In genomic region chrX:30570505-30570904, GRCh38 we compare ENCODE assay signal across 8 cellular contexts. TPM values are rescaled to one million over a fixed set of nuclear protein-coding genes. Genes with fewer than 3 reads are reported as not detected.
DNase-seq lines count a peak whose midpoint lies in the region; ATAC-seq, FAIRE-seq and TF ChIP-seq lines count a peak whose summit lies in the region.

No MANE protein-coding gene starts in this region.

- no peaks in the 10 kb centered on the region for H3K4me1 ChIP-seq in foreskin keratinocyte

- H3K36me3 Mint-ChIP-seq in activated CD8-positive, alpha-beta T cell treated with anti-CD3 and anti-CD28 coated beads for 36 hours (ENCODE audit: low read depth), result peaks cover 7% of the 10 kb centered on the region
- H3K36me3 Mint-ChIP-seq in activated CD8-positive, alpha-beta T cell treated with anti-CD3 and anti-CD28 coated beads, Interleukin-2, amount 10 ng/mL, durations not matched to agents 7 days and 5 days (ENCODE audit: low read depth), result peaks cover 12% of the 10 kb centered on the region
- no peaks in the 10 kb centered on the region for H3K36me3 Mint-ChIP-seq in type B pancreatic cell
- peaks cover 18% of the 10 kb centered on the region for H3K36me3 Mint-ChIP-seq in activated naive CD4-positive, alpha-beta T cell treated with anti-CD3 and anti-CD28 coated beads, Interleukin-2, amount 10 ng/mL, durations not matched to agents 7 days and 5 days

- peak; percentile 85 for FAIRE-seq in RCC 7860 (lab: Jason Lieb, UNC)

- no peaks in the 10 kb centered on the region for H3K27me3 Mint-ChIP-seq in activated CD8-positive, alpha-beta T cell treated with anti-CD3 and anti-CD28 coated beads for 36 hours
- H3K27me3 Mint-ChIP-seq in activated CD8-positive, alpha-beta T cell treated with anti-CD3 and anti-CD28 coated beads, Interleukin-2, amount 10 ng/mL, durations not matched to agents 7 days and 5 days (ENCODE audit: low read depth), result no peaks in the 10 kb centered on the region
- no peaks in the 10 kb centered on the region for H3K27me3 Mint-ChIP-seq in type B pancreatic cell
- H3K27me3 Mint-ChIP-seq in activated naive CD4-positive, alpha-beta T cell treated with anti-CD3 and anti-CD28 coated beads, Interleukin-2, amount 10 ng/mL, durations not matched to agents 7 days and 5 days, result no peaks in the 10 kb centered on the region

- no peaks in the 10 kb centered on the region for H3K27me3 ChIP-seq in foreskin keratinocyte

- CTCF ChIA-PET in activated CD8-positive, alpha-beta T cell treated with anti-CD3 and anti-CD28 coated beads for 36 hours (lab: Charles Lee), result interaction anchor here (0.5 to 3.8 kb wide), 6 partner anchors 9 to 325 kb away, joined by 3 to 30 read pairs (median 4); no protein-coding TSS in a partner anchor
- CTCF ChIA-PET in activated CD8-positive, alpha-beta T cell treated with anti-CD3 and anti-CD28 coated beads, Interleukin-2, amount 10 ng/mL, durations not matched to agents 7 days and 5 days (lab: Charles Lee), result interaction anchor here (0.8 to 2.3 kb wide), 8 partner anchors 10 to 85 kb away, joined by 3 to 16 read pairs (median 4); no protein-coding TSS in a partner anchor
- CTCF ChIA-PET in activated naive CD4-positive, alpha-beta T cell treated with anti-CD3 and anti-CD28 coated beads, Interleukin-2, amount 10 ng/mL, durations not matched to agents 7 days and 5 days (lab: Charles Lee), result interaction anchor here (0.6 to 2.8 kb wide), 12 partner anchors 19 to 165 kb away, joined by 3 to 10 read pairs (median 3); no protein-coding TSS in a partner anchor

- no peak overlapping the region for H3K4me3 Mint-ChIP-seq in activated CD8-positive, alpha-beta T cell treated with anti-CD3 and anti-CD28 coated beads for 36 hours
- no peak overlapping the region for H3K4me3 Mint-ChIP-seq in activated CD8-positive, alpha-beta T cell treated with anti-CD3 and anti-CD28 coated beads, Interleukin-2, amount 10 ng/mL, durations not matched to agents 7 days and 5 days
- H3K4me3 Mint-ChIP-seq in type B pancreatic cell, result no peak overlapping the region
- no peak overlapping the region for H3K4me3 Mint-ChIP-seq in activated naive CD4-positive, alpha-beta T cell treated with anti-CD3 and anti-CD28 coated beads, Interleukin-2, amount 10 ng/mL, durations not matched to agents 7 days and 5 days

- intact Hi-C loops in activated CD8-positive, alpha-beta T cell treated with anti-CD3 and anti-CD28 coated beads for 36 hours (cut with micrococcal nuclease), result loop anchor here (5.0 to 10.0 kb wide), 2 partner anchors 84 to 142 kb away; partner anchors contain the start of gene GK

- POLR2A ChIA-PET in activated CD8-positive, alpha-beta T cell treated with anti-CD3 and anti-CD28 coated beads for 36 hours (lab: Charles Lee), result no interaction called here
- POLR2A ChIA-PET in activated CD8-positive, alpha-beta T cell treated with anti-CD3 and anti-CD28 coated beads, Interleukin-2, amount 10 ng/mL, durations not matched to agents 7 days and 5 days (lab: Charles Lee), result no interaction called here

- H3K4me1 Mint-ChIP-seq in activated CD8-positive, alpha-beta T cell treated with anti-CD3 and anti-CD28 coated beads for 36 hours (ENCODE audit: low read depth), result peaks cover 16% of the 10 kb centered on the region
- peaks cover 27% of the 10 kb centered on the region for H3K4me1 Mint-ChIP-seq in activated CD8-positive, alpha-beta T cell treated with anti-CD3 and anti-CD28 coated beads, Interleukin-2, amount 10 ng/mL, durations not matched to agents 7 days and 5 days (ENCODE audit: low read depth)
- H3K4me1 Mint-ChIP-seq in type B pancreatic cell (ENCODE audit: unreplicated experiment), result no peaks in the 10 kb centered on the region
- peaks cover 24% of the 10 kb centered on the region for H3K4me1 Mint-ChIP-seq in activated naive CD4-positive, alpha-beta T cell treated with anti-CD3 and anti-CD28 coated beads, Interleukin-2, amount 10 ng/mL, durations not matched to agents 7 days and 5 days

- no peak overlapping the region for H3K27ac Mint-ChIP-seq in activated CD8-positive, alpha-beta T cell treated with anti-CD3 and anti-CD28 coated beads for 36 hours
- H3K27ac Mint-ChIP-seq in activated CD8-positive, alpha-beta T cell treated with anti-CD3 and anti-CD28 coated beads, Interleukin-2, amount 10 ng/mL, durations not matched to agents 7 days and 5 days, result no peak overlapping the region
- no peak overlapping the region for H3K27ac Mint-ChIP-seq in type B pancreatic cell
- no peak overlapping the region for H3K27ac Mint-ChIP-seq in activated naive CD4-positive, alpha-beta T cell treated with anti-CD3 and anti-CD28 coated beads, Interleukin-2, amount 10 ng/mL, durations not matched to agents 7 days and 5 days

- ATAC-seq in activated CD8-positive, alpha-beta T cell treated with anti-CD3 and anti-CD28 coated beads for 36 hours, result no peak
- no peak for ATAC-seq in activated CD8-positive, alpha-beta T cell treated with anti-CD3 and anti-CD28 coated beads, Interleukin-2, amount 10 ng/mL, durations not matched to agents 7 days and 5 days
- no peak for ATAC-seq in foreskin keratinocyte

- no peaks in the 10 kb centered on the region for H3K9me3 Mint-ChIP-seq in activated CD8-positive, alpha-beta T cell treated with anti-CD3 and anti-CD28 coated beads for 36 hours
- H3K9me3 Mint-ChIP-seq in activated CD8-positive, alpha-beta T cell treated with anti-CD3 and anti-CD28 coated beads, Interleukin-2, amount 10 ng/mL, durations not matched to agents 7 days and 5 days (ENCODE audit: insufficient read depth), result no peaks in the 10 kb centered on the region
- H3K9me3 Mint-ChIP-seq in type B pancreatic cell, result no peaks in the 10 kb centered on the region
- no peaks in the 10 kb centered on the region for H3K9me3 Mint-ChIP-seq in activated naive CD4-positive, alpha-beta T cell treated with anti-CD3 and anti-CD28 coated beads, Interleukin-2, amount 10 ng/mL, durations not matched to agents 7 days and 5 days

- DNase-seq in activated CD8-positive, alpha-beta T cell treated with anti-CD3 and anti-CD28 coated beads for 36 hours, result no peak
- DNase-seq in activated CD8-positive, alpha-beta T cell treated with anti-CD3 and anti-CD28 coated beads, Interleukin-2, amount 10 ng/mL, durations not matched to agents 7 days and 5 days, result no peak
- DNase-seq in RCC 7860 (ENCODE audit: low spot score) (no peak), foreskin keratinocyte (no peak), type B pancreatic cell (ENCODE audit: extremely low spot score, unreplicated experiment) (no peak), T1000 (lab: John Stamatoyannopoulos, UW) (no peak)
- DNase-seq in activated naive CD4-positive, alpha-beta T cell treated with anti-CD3 and anti-CD28 coated beads, Interleukin-2, amount 10 ng/mL, durations not matched to agents 7 days and 5 days, result no peak
- DNase-seq in stimulated activated CD4-positive, alpha-beta T cell treated with anti-CD3 and anti-CD28 coated beads, Interleukin-2, amount 100 ng/mL, for 48 hours, result no peak

- H3K27ac ChIP-seq in foreskin keratinocyte, result no peak overlapping the region

- peak; percentile 69 for TF ChIP-seq CTCF in activated CD8-positive, alpha-beta T cell treated with anti-CD3 and anti-CD28 coated beads for 36 hours (IDR thresholded peaks at IDR 0.05)
- peak; percentile 63 for TF ChIP-seq CTCF in foreskin keratinocyte (conservative IDR thresholded peaks at IDR 0.05)
- peak; percentile 88 for TF ChIP-seq CTCF in type B pancreatic cell (conservative IDR thresholded peaks at IDR 0.05)

RNA-seq across cellular contexts. Expression of gene TASL, which starts 7.1 kb away (rescaled TPM):
- total RNA-seq in activated CD8-positive, alpha-beta T cell treated with anti-CD3 and anti-CD28 coated beads for 36 hours, result 1 to 10 TPM; 1.7 TPM
- 1 to 10 TPM; 3.0 to 3.1 TPM for total RNA-seq in activated CD8-positive, alpha-beta T cell treated with anti-CD3 and anti-CD28 coated beads, Interleukin-2, amount 10 ng/mL, durations not matched to agents 7 days and 5 days
- total RNA-seq in foreskin keratinocyte (not detected in 2 replicates), type B pancreatic cell (ENCODE audit: low replicate concordance) (not detected in 2 replicates)
- polyA plus RNA-seq in foreskin keratinocyte, result not detected in 2 replicates
